ENCODE assay signal across 8 cellular contexts in genomic region chr19:42023121-42023942, GRCh38. TPM values are rescaled to one million over a fixed set of nuclear protein-coding genes. Genes with fewer than 3 reads are reported as not detected.
A peak's percentile ranks its signal among the peaks of the same experiment; 100 is the strongest.
DNase-seq lines count a peak whose midpoint lies in the region; ATAC-seq and TF ChIP-seq lines count a peak whose summit lies in the region.

No MANE protein-coding gene starts in this region.

- H3K27ac ChIP-seq in Karpas-422 (ENCODE audit: low read length), result no peak overlapping the region

- H3K79me2 ChIP-seq in Karpas-422 (ENCODE audit: low read length), result no peaks in the 10 kb centered on the region

- no peaks in the 10 kb centered on the region for H3K36me3 ChIP-seq in Karpas-422 (ENCODE audit: insufficient read depth, low read length)

- H3K27me3 Mint-ChIP-seq in activated T-cell treated with anti-CD3 and anti-CD28 coated beads, Interleukin-2, amount 50 U/mL, for 72 hours (ENCODE audit: low read depth), result peaks cover 8% of the 10 kb centered on the region
- H3K27me3 Mint-ChIP-seq in neural crest cell (ENCODE audit: low read depth), result no peaks in the 10 kb centered on the region

- no peak overlapping the region for H3K27ac Mint-ChIP-seq in activated T-cell treated with anti-CD3 and anti-CD28 coated beads, Interleukin-2, amount 50 U/mL, for 72 hours
- no peak overlapping the region for H3K27ac Mint-ChIP-seq in neural crest cell (ENCODE audit: unreplicated experiment)

- no peaks in the 10 kb centered on the region for H3K36me3 Mint-ChIP-seq in activated T-cell treated with anti-CD3 and anti-CD28 coated beads, Interleukin-2, amount 50 U/mL, for 72 hours (ENCODE audit: insufficient read depth in 2 of 2)
- H3K36me3 Mint-ChIP-seq in neural crest cell (ENCODE audit: low read depth), result no peaks in the 10 kb centered on the region

- peaks cover 8% of the 10 kb centered on the region for H3K4me1 Mint-ChIP-seq in activated T-cell treated with anti-CD3 and anti-CD28 coated beads, Interleukin-2, amount 50 U/mL, for 72 hours (ENCODE audit: low read depth)
- H3K4me1 Mint-ChIP-seq in neural crest cell, result peaks cover 7% of the 10 kb centered on the region

- H3K4me3 Mint-ChIP-seq in activated T-cell treated with anti-CD3 and anti-CD28 coated beads, Interleukin-2, amount 50 U/mL, for 72 hours, result no peak overlapping the region
- H3K4me3 Mint-ChIP-seq in neural crest cell, result no peak overlapping the region

- H4K20me1 ChIP-seq in Karpas-422 (ENCODE audit: insufficient read depth, low read depth, low read length), result no peaks in the 10 kb centered on the region

- H3K9me3 Mint-ChIP-seq in activated T-cell treated with anti-CD3 and anti-CD28 coated beads, Interleukin-2, amount 50 U/mL, for 72 hours, result no peaks in the 10 kb centered on the region
- no peaks in the 10 kb centered on the region for H3K9me3 Mint-ChIP-seq in neural crest cell

- H3K9me2 ChIP-seq in Karpas-422 (replicated peaks; ENCODE audit: insufficient read depth, low read length), result no peaks in the 10 kb centered on the region

- no peak overlapping the region for H3K4me2 ChIP-seq in Karpas-422 (ENCODE audit: low read depth, low read length, poor library complexity, severe bottlenecking)

- peak; percentile 47 for TF ChIP-seq CTCF in neural crest cell (conservative IDR thresholded peaks at IDR 0.05)

- no peak overlapping the region for H3K4me3 ChIP-seq in Karpas-422 (ENCODE audit: low read length)

- H3K9me3 ChIP-seq in Karpas-422 (ENCODE audit: low read length), result no peaks in the 10 kb centered on the region

- DNase-seq in ELR (ENCODE audit: low read depth) (peak; percentile 38), Karpas-422 (peak; percentile 86), neural crest cell (ENCODE audit: low read depth, low spot score) (peak; percentile 24), foreskin melanocyte (no peak)
- peak; percentile 31 to 34 for DNase-seq in activated T-cell treated with anti-CD3 and anti-CD28 coated beads, Interleukin-2, amount 50 U/mL, for 72 hours

- peak; percentile 39 to 48 for ATAC-seq in activated T-cell treated with anti-CD3 and anti-CD28 coated beads, Interleukin-2, amount 50 U/mL, for 72 hours (replicated peaks in 1 of 2)
- ATAC-seq in HG02970 (IDR thresholded peaks at IDR 0.05; ENCODE audit: low FRiP score, unreplicated experiment) (no peak), GM19328 (IDR thresholded peaks at IDR 0.05; ENCODE audit: unreplicated experiment) (no peak), GM21381 (IDR thresholded peaks at IDR 0.05; ENCODE audit: unreplicated experiment) (no peak)

- no peak overlapping the region for H2AFZ ChIP-seq in Karpas-422 (ENCODE audit: low read length)

- H3K9ac ChIP-seq in Karpas-422 (ENCODE audit: low read length), result no peak overlapping the region

- no peaks in the 10 kb centered on the region for H3K27me3 ChIP-seq in Karpas-422 (ENCODE audit: low read length)

- no peaks in the 10 kb centered on the region for H3K4me1 ChIP-seq in Karpas-422 (ENCODE audit: low read length)

RNA-seq across cellular contexts. Expression of gene ATP1A3, which starts 29.3 kb away (rescaled TPM):
- 22.4 and 26.6 TPM in 2 replicates for total RNA-seq in Karpas-422 (2014; rRNA removed; shearing (Covaris generic); ENCODE audit: low replicate concordance)
- total RNA-seq in activated T-cell treated with anti-CD3 and anti-CD28 coated beads, Interleukin-2, amount 50 U/mL, for 72 hours, result 1 to 10 TPM; 4.3 to 6.2 TPM
- 22.9 and 23.2 TPM in 2 replicates for total RNA-seq in neural crest cell

RNA-seq across cellular contexts. Expression of gene GRIK5, which starts 46.7 kb away (rescaled TPM):
- 0.07 and 1.4 TPM in 2 replicates for total RNA-seq in Karpas-422 (2014; rRNA removed; shearing (Covaris generic); ENCODE audit: low replicate concordance)
- 1 to 10 TPM; 1.1 to 3.8 TPM for total RNA-seq in activated T-cell treated with anti-CD3 and anti-CD28 coated beads, Interleukin-2, amount 50 U/mL, for 72 hours
- 3.7 and 3.8 TPM in 2 replicates for total RNA-seq in neural crest cell

RNA-seq across cellular contexts. Expression of gene ZNF574, which starts 52.6 kb away (rescaled TPM):
- total RNA-seq in Karpas-422 (2014; rRNA removed; shearing (Covaris generic); ENCODE audit: low replicate concordance), result 15.1 and 23.5 TPM in 2 replicates
- 10 to 100 TPM; 11.5 to 12.2 TPM for total RNA-seq in activated T-cell treated with anti-CD3 and anti-CD28 coated beads, Interleukin-2, amount 50 U/mL, for 72 hours
- 25.6 and 26.0 TPM in 2 replicates for total RNA-seq in neural crest cell

Comparison
In these comparisons a context has a peak if more than half of its experiments do, and no peak if none do; other contexts are left out.
1. ATAC-seq: peak in activated T-cell treated with anti-CD3 and anti-CD28 coated beads, Interleukin-2, amount 50 U/mL, for 72 hours (2 of 2); none in HG02970 (single experiment), GM19328 (single experiment) and GM21381 (single experiment).